In the genomic region with DNA sequence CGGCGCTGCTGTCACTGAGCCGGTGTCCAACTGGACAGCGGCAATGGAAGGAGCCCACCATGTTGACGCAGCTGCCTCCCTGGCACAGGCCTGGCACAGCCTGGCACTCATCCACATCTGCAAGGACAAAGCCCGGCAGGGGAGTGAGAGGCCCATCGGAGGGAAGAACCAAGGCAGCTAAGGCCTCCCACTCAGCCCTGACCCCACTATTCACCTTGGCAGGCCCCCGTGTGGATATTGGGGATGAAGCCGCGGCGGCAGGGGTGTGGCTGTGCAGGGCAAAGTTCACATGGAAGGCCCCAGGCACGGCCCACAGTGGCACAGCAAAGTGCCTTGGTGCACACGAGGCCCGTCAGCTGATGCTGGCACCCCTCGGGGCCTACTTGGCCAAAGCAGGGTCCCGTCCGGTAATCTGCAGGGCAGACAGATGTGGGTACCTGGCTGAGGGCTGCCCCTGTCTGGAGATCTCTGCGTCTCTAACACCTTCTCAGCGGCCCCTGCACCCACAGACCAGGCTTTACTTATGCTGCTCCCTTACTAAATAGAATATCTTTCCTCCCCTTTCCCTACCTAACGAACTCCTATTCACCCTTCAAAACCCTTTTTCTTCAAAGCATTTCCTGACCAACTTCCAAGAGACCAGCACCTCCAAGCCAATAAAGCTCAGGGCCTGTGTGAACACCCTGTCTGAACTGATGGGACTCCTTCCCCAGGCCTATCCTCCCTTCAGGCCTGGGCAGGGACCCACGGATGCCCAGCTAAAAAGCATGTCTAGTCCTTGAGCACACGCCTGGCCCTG, we compare ENCODE assay signal across 23 cellular contexts. TPM values are rescaled to one million over a fixed set of nuclear protein-coding genes. Genes with fewer than 3 reads are reported as not detected.
DNase-seq lines count a peak whose midpoint lies in the region; ATAC-seq and TF ChIP-seq lines count a peak whose summit lies in the region.
"Had no signal": no experiment of that assay in that cellular context is flagged by ENCODE, and none has a peak within 500 bp of the region (broad histone marks: within the 10 kb centered on the region; RNA-seq: fewer than 3 reads in every experiment).

No MANE protein-coding gene starts in this region.

- H3K27me3 Mint-ChIP-seq in GM23338 (ENCODE audit: insufficient read depth, low read depth, poor library complexity) = peaks cover 14% of the 10 kb centered on the region
- no peaks in the 10 kb centered on the region for H3K27me3 Mint-ChIP-seq in endodermal cell (ENCODE audit: insufficient read depth)
- peaks cover 4% of the 10 kb centered on the region for H3K27me3 Mint-ChIP-seq in neural progenitor cell (ENCODE audit: insufficient read depth, low read depth)
- H3K27me3 Mint-ChIP-seq in activated naive CD8-positive, alpha-beta T cell treated with anti-CD3 and anti-CD28 coated beads for 36 hours = peaks cover 9% of the 10 kb centered on the region

- H3K4me1 ChIP-seq in GM23338 (ENCODE audit: insufficient read depth) (no peaks in the 10 kb centered on the region), RWPE2 (ENCODE audit: insufficient read depth, poor library complexity, severe bottlenecking) (no peaks in the 10 kb centered on the region), endodermal cell (ENCODE audit: control insufficient read depth, insufficient read depth, low read length) (no peaks in the 10 kb centered on the region), neural progenitor cell (peaks cover 6% of the 10 kb centered on the region)
- H3K4me1 ChIP-seq: A549 had no signal

- H3K36me3 ChIP-seq in GM23338 (ENCODE audit: insufficient read depth) = no peaks in the 10 kb centered on the region
- H3K36me3 ChIP-seq in RWPE2 (ENCODE audit: low read depth) = no peaks in the 10 kb centered on the region
- peaks cover 27% of the 10 kb centered on the region for H3K36me3 ChIP-seq in endodermal cell (ENCODE audit: control insufficient read depth, insufficient read depth, low read length)
- no peaks in the 10 kb centered on the region for H3K36me3 ChIP-seq in neural progenitor cell
- H3K36me3 ChIP-seq: BLaER1 treated with 17β-estradiol and CSF1 and Interleukin-3, amounts not matched to agents 10 nM and 100 nM had no signal

- H3K9me3 ChIP-seq in RWPE2 (ENCODE audit: severe bottlenecking) = no peaks in the 10 kb centered on the region
- H3K9me3 ChIP-seq in endodermal cell (ENCODE audit: control insufficient read depth, low read length) = no peaks in the 10 kb centered on the region
- no peaks in the 10 kb centered on the region for H3K9me3 ChIP-seq in neural progenitor cell (ENCODE audit: low read depth)
- H3K9me3 ChIP-seq: A549; BLaER1 treated with 17β-estradiol and CSF1 and Interleukin-3, amounts not matched to agents 10 nM and 100 nM had no signal

- H3K36me3 Mint-ChIP-seq in GM23338 (ENCODE audit: low read depth) (peaks cover 57% of the 10 kb centered on the region), endodermal cell (ENCODE audit: low read depth) (peaks cover 54% of the 10 kb centered on the region), neural progenitor cell (peaks cover 2% of the 10 kb centered on the region)
- no peaks in the 10 kb centered on the region for H3K36me3 Mint-ChIP-seq in activated naive CD8-positive, alpha-beta T cell treated with anti-CD3 and anti-CD28 coated beads for 36 hours

- H3K9me3 Mint-ChIP-seq in GM23338 (no peaks in the 10 kb centered on the region; the same call in 1 of the 3 replicates), endodermal cell (no peaks in the 10 kb centered on the region), neural progenitor cell (no peaks in the 10 kb centered on the region)
- no peaks in the 10 kb centered on the region for H3K9me3 Mint-ChIP-seq in activated naive CD8-positive, alpha-beta T cell treated with anti-CD3 and anti-CD28 coated beads for 36 hours
- H3K9me3 Mint-ChIP-seq: HFFc6 had no signal

- no peak for TF ChIP-seq CTCF in GM23338 (conservative IDR thresholded peaks at IDR 0.05; ENCODE audit: low read depth in 2 of 2)
- TF ChIP-seq CTCF in RWPE2 (IDR thresholded peaks at IDR 0.05; ENCODE audit: poor library complexity, severe bottlenecking) = no peak
- TF ChIP-seq CTCF in endodermal cell (conservative IDR thresholded peaks at IDR 0.05) = no peak
- TF ChIP-seq CTCF in neural progenitor cell (IDR thresholded peaks at IDR 0.05) = no peak

- H3K79me2 ChIP-seq in GM23338 (replicated peaks; ENCODE audit: insufficient read depth) (peaks cover 7% of the 10 kb centered on the region; the same call in 1 of the 2 replicates), neural progenitor cell (ENCODE audit: low read depth) (no peaks in the 10 kb centered on the region)

- ATAC-seq in GM23338 (no peak), RWPE2 (ENCODE audit: low read depth) (no peak), HG03442 (IDR thresholded peaks at IDR 0.05; ENCODE audit: unreplicated experiment) (no peak)
- ATAC-seq: GM12878 had no signal

- DNase-seq in GM23338 (ENCODE audit: low spot score) (no peak), RWPE2 (ENCODE audit: low spot score) (peak; percentile 46), endodermal cell (no peak), neural progenitor cell (ENCODE audit: low spot score) (no peak), cortex of kidney (lab: John Stamatoyannopoulos, UW) (no peak), NCI-H446 (lab: John Stamatoyannopoulos, UW) (no peak)
- DNase-seq in activated naive CD8-positive, alpha-beta T cell treated with anti-CD3 and anti-CD28 coated beads for 36 hours = no peak
- DNase-seq: DND-41, GOT3, HFFc6, IMR-90, Kasumi-1, MM.1S, NCI-H1417 treated with DMSO at 0.1 percent for 48 hours, NCI-H1930, NCI-H2171 treated with DMSO at 0.1 percent for 48 hours, NCI-H774 had no signal

- H3K9ac ChIP-seq in endodermal cell (ENCODE audit: extremely low read depth, low read length, poor library complexity, severe bottlenecking) (no peak overlapping the region), neural progenitor cell (no peak overlapping the region)
- H3K9ac ChIP-seq: BLaER1 treated with 17β-estradiol and CSF1 and Interleukin-3, amounts not matched to agents 10 nM and 100 nM had no signal

- H3K4me1 Mint-ChIP-seq in GM23338 (peaks cover 35% of the 10 kb centered on the region), endodermal cell (peaks cover 6% of the 10 kb centered on the region), neural progenitor cell (peaks cover 23% of the 10 kb centered on the region)
- no peaks in the 10 kb centered on the region for H3K4me1 Mint-ChIP-seq in activated naive CD8-positive, alpha-beta T cell treated with anti-CD3 and anti-CD28 coated beads for 36 hours

- H3K4me3 ChIP-seq in GM23338 = no peak overlapping the region
- no peak overlapping the region for H3K4me3 ChIP-seq in RWPE2 (ENCODE audit: severe bottlenecking)
- no peak overlapping the region for H3K4me3 ChIP-seq in endodermal cell (ENCODE audit: low read length)
- no peak overlapping the region for H3K4me3 ChIP-seq in neural progenitor cell
- H3K4me3 ChIP-seq: A549; BLaER1 treated with 17β-estradiol and CSF1 and Interleukin-3, amounts not matched to agents 10 nM and 100 nM; GM12878 had no signal

- no peak overlapping the region for H3K4me2 ChIP-seq in GM23338
- H3K4me2 ChIP-seq in neural progenitor cell = no peak overlapping the region
- H3K4me2 ChIP-seq: A549; BLaER1 treated with 17β-estradiol and CSF1 and Interleukin-3, amounts not matched to agents 10 nM and 100 nM had no signal

- H3K9me2 ChIP-seq in GM23338 (ENCODE audit: insufficient read depth) = no peaks in the 10 kb centered on the region

- H3K4me3 Mint-ChIP-seq in GM23338 (no peak overlapping the region), endodermal cell (no peak overlapping the region), neural progenitor cell (no peak overlapping the region)
- no peak overlapping the region for H3K4me3 Mint-ChIP-seq in activated naive CD8-positive, alpha-beta T cell treated with anti-CD3 and anti-CD28 coated beads for 36 hours
- H3K4me3 Mint-ChIP-seq: HFFc6 had no signal

- H3K27ac Mint-ChIP-seq in GM23338 = 0 out of 2 replicates have a peak overlapping the region, but pooled peaks have one; percentile 9
- peak overlapping the region; percentile 40 for H3K27ac Mint-ChIP-seq in endodermal cell
- H3K27ac Mint-ChIP-seq in neural progenitor cell = peak overlapping the region; percentile 9
- H3K27ac Mint-ChIP-seq in activated naive CD8-positive, alpha-beta T cell treated with anti-CD3 and anti-CD28 coated beads for 36 hours = no peak overlapping the region
- H3K27ac Mint-ChIP-seq: HFFc6 had no signal

- H2AFZ ChIP-seq in GM23338 = no peak overlapping the region
- H2AFZ ChIP-seq in neural progenitor cell (replicated peaks) = no peak overlapping the region

- 94 to 97% methylated on average over 15 to 22 of the region's 22 CpGs for WGBS in endodermal cell (ENCODE audit: insufficient coverage in 1 of 2, insufficient read length in 1 of 2), 2 experiments

- H4K20me1 ChIP-seq in GM23338 (replicated peaks; ENCODE audit: insufficient read depth) = no peaks in the 10 kb centered on the region; the same call in 1 of the 2 replicates
- H4K20me1 ChIP-seq in neural progenitor cell (ENCODE audit: low read depth) = peaks cover 4% of the 10 kb centered on the region

- H3K27ac ChIP-seq in GM23338 (ENCODE audit: low read depth) (no peak overlapping the region), RWPE2 (ENCODE audit: poor library complexity, severe bottlenecking) (no peak overlapping the region), endodermal cell (ENCODE audit: low read depth, low read length) (no peak overlapping the region), neural progenitor cell (no peak overlapping the region)
- H3K27ac ChIP-seq: A549; BLaER1 treated with 17β-estradiol and CSF1 and Interleukin-3, amounts not matched to agents 10 nM and 100 nM had no signal

- H3F3A ChIP-seq in GM23338 (replicated peaks; ENCODE audit: low read depth) = no peaks in the 10 kb centered on the region
- no peaks in the 10 kb centered on the region for H3F3A ChIP-seq in neural progenitor cell (ENCODE audit: low read depth)

- peaks cover 2% of the 10 kb centered on the region; the same call in 1 of the 2 replicates for H3K27me3 ChIP-seq in GM23338 (ENCODE audit: insufficient read depth)
- H3K27me3 ChIP-seq in RWPE2 (ENCODE audit: insufficient read depth, poor library complexity, severe bottlenecking) = peaks cover 12% of the 10 kb centered on the region
- no peaks in the 10 kb centered on the region for H3K27me3 ChIP-seq in endodermal cell (ENCODE audit: control insufficient read depth, insufficient read depth, low read length, poor library complexity, severe bottlenecking)
- no peaks in the 10 kb centered on the region for H3K27me3 ChIP-seq in neural progenitor cell

TF ChIP-seq in GM23338, 12 proteins besides CTCF, POLR2A, EP300 and RAD21:
- no peak for TF ChIP-seq EZH2phosphoT487 (IDR thresholded peaks at IDR 0.05; ENCODE audit: unreplicated experiment)
TF ChIP-seq in GM23338: peak in this region for 0.

RNA-seq across cellular contexts. Expression of a gene that starts 7.5 kb away (rescaled TPM):
- total RNA-seq in GM23338 (2014; rRNA removed; shearing (Covaris generic)) = 34.7 and 54.5 TPM in 2 replicates
- 7.7 and 8.5 TPM in 2 replicates for polyA plus RNA-seq in GM23338 (2016; fragmentation: Nextera tagmentation; extraction: Ambion mirVana)
- 100 to 1,000 TPM; 105 to 143 TPM for total RNA-seq in endodermal cell
- 19.4 TPM for polyA plus RNA-seq in endodermal cell (2013, experiment 1 of 2)
- polyA plus RNA-seq in endodermal cell (2013, experiment 2 of 2) = 21.4 TPM
- total RNA-seq in neural progenitor cell (ENCODE audit: low replicate concordance) = 23.0 and 33.0 TPM in 2 replicates
- not detected for total RNA-seq in activated naive CD8-positive, alpha-beta T cell treated with anti-CD3 and anti-CD28 coated beads for 36 hours
- total RNA-seq: HFFc6, HT-29, IMR-90, SK-MEL-5 had no signal
- polyA plus RNA-seq: A549, GM12878, IMR-90 had no signal

Comparison
In these comparisons a context has a peak if more than half of its experiments do, and no peak if none do; other contexts are left out.
1. RNA of a gene that starts 7.5 kb away (total RNA-seq): 105 to 143 TPM in endodermal cell, 34.7 to 54.5 TPM in GM23338 and 23.0 to 33.0 TPM in neural progenitor cell; not detected in activated naive CD8-positive, alpha-beta T cell treated with anti-CD3 and anti-CD28 coated beads for 36 hours; every median in the first group is over 10 times any median in the second.